ENCODE assay signal across 22 cellular contexts in genomic region chr12:121092034-121092433, GRCh38. TPM values are rescaled to one million over a fixed set of nuclear protein-coding genes. Genes with fewer than 3 reads are reported as not detected.
DNase-seq lines count a peak whose midpoint lies in the region; ATAC-seq lines count a peak whose summit lies in the region.
"Had no signal": no experiment of that assay in that cellular context is flagged by ENCODE, and none has a peak within 500 bp of the region (broad histone marks: within the 10 kb centered on the region; RNA-seq: fewer than 3 reads in every experiment).

No MANE protein-coding gene starts in this region.

- no peak for ATAC-seq in central memory CD8-positive, alpha-beta T cell (replicated peaks; ENCODE audit: extremely low read depth, poor library complexity, severe bottlenecking)

- peak overlapping the region; percentile 41; the same call in 1 of the 2 replicates for H3K27ac ChIP-seq in BLaER1
- H3K27ac ChIP-seq: colonic mucosa, SJCRH30, transverse colon had no signal

- H4K20me1 ChIP-seq in BLaER1: no peaks in the 10 kb centered on the region

- H3K4me1 Mint-ChIP-seq in activated CD4-positive, alpha-beta T cell treated with anti-CD3 and anti-CD28 coated beads, Interleukin-2, amount 10 ng/mL, durations not matched to agents 24 days and 14 days: peaks cover 44% of the 10 kb centered on the region
- H3K4me1 Mint-ChIP-seq in IgD-negative memory B cell: peaks cover 19 to 29% (median 29%) of the 10 kb centered on the region in 3 donors
- peaks cover 71% of the 10 kb centered on the region for H3K4me1 Mint-ChIP-seq in central memory CD8-positive, alpha-beta T cell

- H3K4me3 Mint-ChIP-seq in activated CD4-positive, alpha-beta T cell treated with anti-CD3 and anti-CD28 coated beads, Interleukin-2, amount 10 ng/mL, durations not matched to agents 24 days and 14 days: peak overlapping the region; percentile 85
- H3K4me3 Mint-ChIP-seq in IgD-negative memory B cell: peak overlapping the region in 3 of 4 donors; percentile 30 to 92 (median 70)
- peak overlapping the region; percentile 62 for H3K4me3 Mint-ChIP-seq in central memory CD8-positive, alpha-beta T cell
- H3K4me3 Mint-ChIP-seq: nephron had no signal

- no peaks in the 10 kb centered on the region for H3K36me3 ChIP-seq in BLaER1
- H3K36me3 ChIP-seq: colonic mucosa, SJCRH30, transverse colon had no signal

- peak overlapping the region; percentile 54 for H3K4me2 ChIP-seq in BLaER1

- intact Hi-C loops in activated CD4-positive, alpha-beta T cell treated with anti-CD3 and anti-CD28 coated beads, Interleukin-2, amount 10 ng/mL, durations not matched to agents 24 days and 14 days (cut with micrococcal nuclease): no loop called here

- no peaks in the 10 kb centered on the region for H3K9me3 Mint-ChIP-seq in activated CD4-positive, alpha-beta T cell treated with anti-CD3 and anti-CD28 coated beads, Interleukin-2, amount 10 ng/mL, durations not matched to agents 24 days and 14 days
- H3K9me3 Mint-ChIP-seq in IgD-negative memory B cell: no peaks in the 10 kb centered on the region
- H3K9me3 Mint-ChIP-seq in central memory CD8-positive, alpha-beta T cell: no peaks in the 10 kb centered on the region
- H3K9me3 Mint-ChIP-seq: nephron had no signal

- peaks cover 72% of the 10 kb centered on the region for H3K4me1 ChIP-seq in BLaER1
- H3K4me1 ChIP-seq: colonic mucosa, SJCRH30 had no signal

- no peaks in the 10 kb centered on the region for H3K36me3 Mint-ChIP-seq in activated CD4-positive, alpha-beta T cell treated with anti-CD3 and anti-CD28 coated beads, Interleukin-2, amount 10 ng/mL, durations not matched to agents 24 days and 14 days (ENCODE audit: low read depth)
- no peaks in the 10 kb centered on the region for H3K36me3 Mint-ChIP-seq in IgD-negative memory B cell
- H3K36me3 Mint-ChIP-seq in central memory CD8-positive, alpha-beta T cell (ENCODE audit: insufficient read depth): peaks cover 4% of the 10 kb centered on the region

- no peak overlapping the region for H3K9ac ChIP-seq in BLaER1

- DNase-seq in activated CD4-positive, alpha-beta T cell treated with anti-CD3 and anti-CD28 coated beads, Interleukin-2, amount 10 ng/mL, durations not matched to agents 24 days and 14 days: no peak
- DNase-seq in activated CD4-positive, alpha-beta T cell treated with anti-CD3 and anti-CD28 coated beads, Interleukin-2, amount 50 U/mL, for 48 hours: no peak
- no peak for DNase-seq in central memory CD8-positive, alpha-beta T cell (ENCODE audit: low spot score in 2 of 2)
- DNase-seq in NCI-H128 (lab: John Stamatoyannopoulos, UW; ENCODE audit: unreplicated experiment) (no peak), SHP77 treated with DMSO at 0.1 percent for 48 hours (lab: John Stamatoyannopoulos, UW) (no peak), NCI-H2227 (lab: John Stamatoyannopoulos, UW; ENCODE audit: unreplicated experiment) (no peak)
- DNase-seq: activated gamma-delta T cell; anterior cingulate cortex; Caco-2; colonic mucosa; foreskin fibroblast; HCEC 1CT; kidney; NCI-H1436; NCI-H2081 treated with DMSO at 0.1 percent for 48 hours; NCI-H774; SJCRH30; stimulated activated CD8-positive, alpha-beta memory T cell treated with anti-CD3 and anti-CD28 coated beads, Interleukin-4, amount 100 ng/mL, for 48 hours had no signal

- H3K27me3 ChIP-seq in BLaER1: no peaks in the 10 kb centered on the region
- H3K27me3 ChIP-seq: colonic mucosa, SJCRH30 had no signal

- peaks cover 8% of the 10 kb centered on the region for H3K27me3 Mint-ChIP-seq in activated CD4-positive, alpha-beta T cell treated with anti-CD3 and anti-CD28 coated beads, Interleukin-2, amount 10 ng/mL, durations not matched to agents 24 days and 14 days
- peaks cover 24% of the 10 kb centered on the region for H3K27me3 Mint-ChIP-seq in IgD-negative memory B cell
- no peaks in the 10 kb centered on the region for H3K27me3 Mint-ChIP-seq in central memory CD8-positive, alpha-beta T cell

- H3K4me3 ChIP-seq in BLaER1: no peak overlapping the region
- H3K4me3 ChIP-seq: colonic mucosa, SJCRH30, transverse colon had no signal

- peaks cover 18% of the 10 kb centered on the region for H3K9me3 ChIP-seq in BLaER1
- H3K9me3 ChIP-seq: Caco-2, colonic mucosa, SJCRH30, transverse colon had no signal

- no peak overlapping the region for H3K27ac Mint-ChIP-seq in activated CD4-positive, alpha-beta T cell treated with anti-CD3 and anti-CD28 coated beads, Interleukin-2, amount 10 ng/mL, durations not matched to agents 24 days and 14 days
- H3K27ac Mint-ChIP-seq in IgD-negative memory B cell: no peak overlapping the region
- H3K27ac Mint-ChIP-seq in central memory CD8-positive, alpha-beta T cell (ENCODE audit: low read depth): no peak overlapping the region

RNA-seq across cellular contexts. Expression of gene P2RX7, which starts 40.6 kb away (rescaled TPM):
- total RNA-seq in activated CD4-positive, alpha-beta T cell treated with anti-CD3 and anti-CD28 coated beads, Interleukin-2, amount 10 ng/mL, durations not matched to agents 24 days and 14 days: 6.2 and 7.0 TPM in 2 replicates
- polyA plus RNA-seq in IgD-negative memory B cell: 3.8 TPM
- total RNA-seq: Caco-2 had no signal

RNA-seq across cellular contexts. Expression of gene OASL, which starts 53.0 kb away (rescaled TPM):
- 2.9 and 3.0 TPM in 2 replicates for total RNA-seq in activated CD4-positive, alpha-beta T cell treated with anti-CD3 and anti-CD28 coated beads, Interleukin-2, amount 10 ng/mL, durations not matched to agents 24 days and 14 days
- 0.78 TPM for polyA plus RNA-seq in IgD-negative memory B cell
- total RNA-seq: SJCRH30 had no signal
